In the genomic region with DNA sequence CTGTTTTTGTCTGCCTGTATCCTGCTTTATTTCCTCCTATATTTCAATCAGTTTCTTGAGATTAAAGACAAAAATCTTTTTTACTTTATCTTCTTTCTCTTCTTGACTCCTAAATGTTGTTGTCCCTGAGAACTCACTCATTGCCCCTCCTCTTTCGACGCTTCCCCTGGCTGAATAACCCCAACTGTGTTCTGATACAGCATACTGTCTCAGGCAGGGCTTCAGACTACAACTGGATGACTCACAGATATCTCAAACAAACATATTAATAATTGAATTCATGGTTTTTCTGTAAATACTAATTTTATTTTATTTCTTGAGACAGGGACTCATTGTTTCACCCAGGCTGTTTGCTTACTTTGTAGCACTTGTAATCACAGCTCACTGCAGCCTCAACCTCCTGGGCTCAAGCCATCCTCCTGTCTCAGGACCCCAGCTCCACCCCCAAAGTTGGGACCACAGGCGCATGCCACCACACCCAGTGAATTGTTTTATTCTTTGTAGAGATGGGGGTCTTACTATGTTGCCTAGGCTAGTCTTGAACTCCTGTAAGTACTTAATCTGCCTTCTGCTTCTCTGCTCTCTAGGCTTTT, we compare ENCODE assay signal across 2 cellular contexts.
TF ChIP-seq lines count a peak whose summit lies in the region.

No MANE protein-coding gene starts in this region.

TF ChIP-seq in SK-N-SH treated with all-trans-retinoic acid at 6 μM for 48 hours, 23 proteins besides CTCF, POLR2A, EP300 and RAD21 (continued from another document):
- TF ChIP-seq, protein P1, sequence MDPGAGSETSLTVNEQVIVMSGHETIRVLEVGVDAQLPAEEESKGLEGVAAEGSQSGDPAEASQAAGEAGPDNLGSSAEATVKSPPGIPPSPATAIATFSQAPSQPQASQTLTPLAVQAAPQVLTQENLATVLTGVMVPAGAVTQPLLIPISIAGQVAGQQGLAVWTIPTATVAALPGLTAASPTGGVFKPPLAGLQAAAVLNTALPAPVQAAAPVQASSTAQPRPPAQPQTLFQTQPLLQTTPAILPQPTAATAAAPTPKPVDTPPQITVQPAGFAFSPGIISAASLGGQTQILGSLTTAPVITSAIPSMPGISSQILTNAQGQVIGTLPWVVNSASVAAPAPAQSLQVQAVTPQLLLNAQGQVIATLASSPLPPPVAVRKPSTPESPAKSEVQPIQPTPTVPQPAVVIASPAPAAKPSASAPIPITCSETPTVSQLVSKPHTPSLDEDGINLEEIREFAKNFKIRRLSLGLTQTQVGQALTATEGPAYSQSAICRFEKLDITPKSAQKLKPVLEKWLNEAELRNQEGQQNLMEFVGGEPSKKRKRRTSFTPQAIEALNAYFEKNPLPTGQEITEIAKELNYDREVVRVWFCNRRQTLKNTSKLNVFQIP (CRISPR knock-in tag; IDR thresholded peaks at IDR 0.05; ENCODE audit: borderline replicate concordance, low read depth): no peak
- TF ChIP-seq PPARA (CRISPR knock-in tag; IDR thresholded peaks at IDR 0.05; ENCODE audit: borderline replicate concordance): no peak
- TF ChIP-seq, protein P2, sequence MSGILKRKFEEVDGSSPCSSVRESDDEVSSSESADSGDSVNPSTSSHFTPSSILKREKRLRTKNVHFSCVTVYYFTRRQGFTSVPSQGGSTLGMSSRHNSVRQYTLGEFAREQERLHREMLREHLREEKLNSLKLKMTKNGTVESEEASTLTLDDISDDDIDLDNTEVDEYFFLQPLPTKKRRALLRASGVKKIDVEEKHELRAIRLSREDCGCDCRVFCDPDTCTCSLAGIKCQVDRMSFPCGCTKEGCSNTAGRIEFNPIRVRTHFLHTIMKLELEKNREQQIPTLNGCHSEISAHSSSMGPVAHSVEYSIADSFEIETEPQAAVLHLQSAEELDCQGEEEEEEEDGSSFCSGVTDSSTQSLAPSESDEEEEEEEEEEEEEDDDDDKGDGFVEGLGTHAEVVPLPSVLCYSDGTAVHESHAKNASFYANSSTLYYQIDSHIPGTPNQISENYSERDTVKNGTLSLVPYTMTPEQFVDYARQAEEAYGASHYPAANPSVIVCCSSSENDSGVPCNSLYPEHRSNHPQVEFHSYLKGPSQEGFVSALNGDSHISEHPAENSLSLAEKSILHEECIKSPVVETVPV (CRISPR knock-in tag; IDR thresholded peaks at IDR 0.05): no peak
- TF ChIP-seq ZNF8 (CRISPR knock-in tag; IDR thresholded peaks at IDR 0.05): no peak
- no peak for TF ChIP-seq ZFP3 (CRISPR knock-in tag; IDR thresholded peaks at IDR 0.05)
- no peak for TF ChIP-seq SNAI2 (CRISPR knock-in tag; IDR thresholded peaks at IDR 0.05)
- TF ChIP-seq TCF4 (CRISPR knock-in tag; IDR thresholded peaks at IDR 0.05; ENCODE audit: borderline replicate concordance): no peak
- TF ChIP-seq CSDC2 (CRISPR knock-in tag; IDR thresholded peaks at IDR 0.05): no peak
- TF ChIP-seq, protein P3, sequence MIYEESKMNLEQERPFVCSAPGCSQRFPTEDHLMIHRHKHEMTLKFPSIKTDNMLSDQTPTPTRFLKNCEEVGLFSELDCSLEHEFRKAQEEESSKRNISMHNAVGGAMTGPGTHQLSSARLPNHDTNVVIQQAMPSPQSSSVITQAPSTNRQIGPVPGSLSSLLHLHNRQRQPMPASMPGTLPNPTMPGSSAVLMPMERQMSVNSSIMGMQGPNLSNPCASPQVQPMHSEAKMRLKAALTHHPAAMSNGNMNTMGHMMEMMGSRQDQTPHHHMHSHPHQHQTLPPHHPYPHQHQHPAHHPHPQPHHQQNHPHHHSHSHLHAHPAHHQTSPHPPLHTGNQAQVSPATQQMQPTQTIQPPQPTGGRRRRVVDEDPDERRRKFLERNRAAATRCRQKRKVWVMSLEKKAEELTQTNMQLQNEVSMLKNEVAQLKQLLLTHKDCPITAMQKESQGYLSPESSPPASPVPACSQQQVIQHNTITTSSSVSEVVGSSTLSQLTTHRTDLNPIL (CRISPR knock-in tag; IDR thresholded peaks at IDR 0.05; ENCODE audit: low read depth): no peak
- TF ChIP-seq ARNTL (CRISPR knock-in tag; IDR thresholded peaks at IDR 0.05; ENCODE audit: borderline replicate concordance, low read depth): no peak
- no peak for TF ChIP-seq ISL1 (CRISPR knock-in tag; IDR thresholded peaks at IDR 0.05)
- no peak for TF ChIP-seq ESRRG (CRISPR knock-in tag; IDR thresholded peaks at IDR 0.05)
- no peak for TF ChIP-seq GLIS3 (CRISPR knock-in tag; IDR thresholded peaks at IDR 0.05)
- TF ChIP-seq ZC3H10 (CRISPR knock-in tag; IDR thresholded peaks at IDR 0.05): no peak
- no peak for TF ChIP-seq OSR1 (CRISPR knock-in tag; IDR thresholded peaks at IDR 0.05)

TF ChIP-seq in SK-N-SH, 30 proteins besides CTCF, POLR2A, EP300 and RAD21 (continued from another document):
- TF ChIP-seq, protein P4, sequence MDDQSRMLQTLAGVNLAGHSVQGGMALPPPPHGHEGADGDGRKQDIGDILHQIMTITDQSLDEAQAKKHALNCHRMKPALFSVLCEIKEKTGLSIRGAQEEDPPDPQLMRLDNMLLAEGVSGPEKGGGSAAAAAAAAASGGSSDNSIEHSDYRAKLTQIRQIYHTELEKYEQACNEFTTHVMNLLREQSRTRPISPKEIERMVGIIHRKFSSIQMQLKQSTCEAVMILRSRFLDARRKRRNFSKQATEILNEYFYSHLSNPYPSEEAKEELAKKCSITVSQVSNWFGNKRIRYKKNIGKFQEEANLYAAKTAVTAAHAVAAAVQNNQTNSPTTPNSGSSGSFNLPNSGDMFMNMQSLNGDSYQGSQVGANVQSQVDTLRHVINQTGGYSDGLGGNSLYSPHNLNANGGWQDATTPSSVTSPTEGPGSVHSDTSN (IDR thresholded peaks at IDR 0.05): no peak
- TF ChIP-seq RXRA (IDR thresholded peaks at IDR 0.05; ENCODE audit: borderline replicate concordance, low read depth): no peak
TF ChIP-seq in SK-N-SH: peak in this region for 0.
